8 cellular contexts compared by ENCODE assay signal in genomic region chr10:21532694-21533576, GRCh38. TPM values are rescaled to one million over a fixed set of nuclear protein-coding genes. Genes with fewer than 3 reads are reported as not detected.
DNase-seq lines count a peak whose midpoint lies in the region; ATAC-seq and FAIRE-seq lines count a peak whose summit lies in the region.

No MANE protein-coding gene starts in this region.

- H3K4me3 ChIP-seq in iPS-18c (ENCODE audit: insufficient read depth, low read depth, low read length) (peak overlapping the region; percentile 69), subcutaneous abdominal adipose tissue (ENCODE audit: low read depth in 1 of 5, low read length in 5 of 5) (peak overlapping the region; percentile 66 to 86 (median 83))

- no peak for FAIRE-seq in urothelium cell line (lab: Jason Lieb, UNC)

- no peak for DNase-seq in activated T-cell treated with anti-CD3 and anti-CD28 coated beads, Interleukin-2, amount 50 U/mL, for 4 hours
- DNase-seq in activated T-cell treated with anti-CD3 and anti-CD28 coated beads for 4 hours (no peak), NCI-H446 (lab: John Stamatoyannopoulos, UW) (no peak), urothelium cell line (ENCODE audit: low spot score) (no peak)
- DNase-seq in activated CD4-positive, alpha-beta memory T cell treated with anti-CD3 and anti-CD28 coated beads, Interleukin-2, amount 10 ng/mL, durations not matched to agents 7 days and 5 days = no peak

- peaks cover 5 to 38% (median 30%) of the 10 kb centered on the region in 5 donors for H3K4me1 ChIP-seq in subcutaneous abdominal adipose tissue (ENCODE audit: control insufficient read depth in 5 of 5, insufficient read depth in 5 of 5, low read length in 5 of 5)

- no peak for ATAC-seq in activated T-cell treated with anti-CD3 and anti-CD28 coated beads, Interleukin-2, amount 50 U/mL, for 4 hours
- ATAC-seq in HG02938 (IDR thresholded peaks at IDR 0.05; ENCODE audit: unreplicated experiment) = peak; percentile 3

- peaks cover 23% of the 10 kb centered on the region for H3K4me1 Mint-ChIP-seq in activated T-cell treated with anti-CD3 and anti-CD28 coated beads, Interleukin-2, amount 50 U/mL, for 4 hours (ENCODE audit: low read depth)
- peaks cover 28% of the 10 kb centered on the region for H3K4me1 Mint-ChIP-seq in activated CD4-positive, alpha-beta memory T cell treated with anti-CD3 and anti-CD28 coated beads, Interleukin-2, amount 10 ng/mL, durations not matched to agents 7 days and 5 days

- CTCF ChIA-PET in activated CD4-positive, alpha-beta memory T cell treated with anti-CD3 and anti-CD28 coated beads, Interleukin-2, amount 10 ng/mL, durations not matched to agents 7 days and 5 days (lab: Charles Lee) = interaction anchor here (0.7 to 2.0 kb wide), 5 partner anchors 12 to 201 kb away, joined by 3 to 6 read pairs (median 4); no protein-coding TSS in a partner anchor

- peak overlapping the region; percentile 91 for H3K27ac Mint-ChIP-seq in activated CD4-positive, alpha-beta memory T cell treated with anti-CD3 and anti-CD28 coated beads, Interleukin-2, amount 10 ng/mL, durations not matched to agents 7 days and 5 days

- H3K9me3 ChIP-seq in iPS-18c (ENCODE audit: control insufficient read depth, insufficient read depth, low read length) = no peaks in the 10 kb centered on the region
- H3K9me3 ChIP-seq in subcutaneous abdominal adipose tissue (ENCODE audit: control insufficient read depth in 5 of 5, low read length in 5 of 5) = no peaks in the 10 kb centered on the region

- H3K36me3 Mint-ChIP-seq in activated T-cell treated with anti-CD3 and anti-CD28 coated beads, Interleukin-2, amount 50 U/mL, for 4 hours (ENCODE audit: insufficient read depth) = no peaks in the 10 kb centered on the region
- H3K36me3 Mint-ChIP-seq in activated CD4-positive, alpha-beta memory T cell treated with anti-CD3 and anti-CD28 coated beads, Interleukin-2, amount 10 ng/mL, durations not matched to agents 7 days and 5 days (ENCODE audit: low read depth) = peaks cover 10% of the 10 kb centered on the region

- peak overlapping the region; percentile 95 for H3K27ac ChIP-seq in subcutaneous abdominal adipose tissue (ENCODE audit: low read depth, low read length)

- H3K27me3 Mint-ChIP-seq in activated T-cell treated with anti-CD3 and anti-CD28 coated beads, Interleukin-2, amount 50 U/mL, for 4 hours (ENCODE audit: low read depth) = no peaks in the 10 kb centered on the region
- peaks cover 12% of the 10 kb centered on the region for H3K27me3 Mint-ChIP-seq in activated CD4-positive, alpha-beta memory T cell treated with anti-CD3 and anti-CD28 coated beads, Interleukin-2, amount 10 ng/mL, durations not matched to agents 7 days and 5 days

- POLR2A ChIA-PET in activated CD4-positive, alpha-beta memory T cell treated with anti-CD3 and anti-CD28 coated beads, Interleukin-2, amount 10 ng/mL, durations not matched to agents 7 days and 5 days (lab: Charles Lee) = interaction anchor here (0.8 to 1.6 kb wide), 11 partner anchors 7 to 807 kb away, joined by 3 to 6 read pairs (median 3); partner anchors contain the start of genes COMMD3 and SKIDA1

- H3K9ac ChIP-seq in subcutaneous abdominal adipose tissue (ENCODE audit: low read length in 5 of 5) = peak overlapping the region; percentile 79 to 88 (median 88)

- H3K9me3 Mint-ChIP-seq in activated T-cell treated with anti-CD3 and anti-CD28 coated beads, Interleukin-2, amount 50 U/mL, for 4 hours = no peaks in the 10 kb centered on the region
- H3K9me3 Mint-ChIP-seq in activated CD4-positive, alpha-beta memory T cell treated with anti-CD3 and anti-CD28 coated beads, Interleukin-2, amount 10 ng/mL, durations not matched to agents 7 days and 5 days = no peaks in the 10 kb centered on the region

- H3K27me3 ChIP-seq in subcutaneous abdominal adipose tissue (ENCODE audit: control insufficient read depth in 5 of 5, insufficient read depth in 4 of 5, low read length in 5 of 5) = no peaks in the 10 kb centered on the region

- H3K36me3 ChIP-seq in subcutaneous abdominal adipose tissue (ENCODE audit: control insufficient read depth in 5 of 5, insufficient read depth in 5 of 5, low read length in 5 of 5) = peaks cover 0 to 9% (median 2%) of the 10 kb centered on the region in 5 donors

- H3K4me3 Mint-ChIP-seq in activated T-cell treated with anti-CD3 and anti-CD28 coated beads, Interleukin-2, amount 50 U/mL, for 4 hours = peak overlapping the region; percentile 90
- peak overlapping the region; percentile 88 for H3K4me3 Mint-ChIP-seq in activated CD4-positive, alpha-beta memory T cell treated with anti-CD3 and anti-CD28 coated beads, Interleukin-2, amount 10 ng/mL, durations not matched to agents 7 days and 5 days

RNA-seq across cellular contexts. Expression of gene MLLT10, which starts 1.1 kb away (rescaled TPM):
- total RNA-seq in activated T-cell treated with anti-CD3 and anti-CD28 coated beads, Interleukin-2, amount 50 U/mL, for 4 hours = 10 to 100 TPM; 28.6 to 30.6 (median 29.4) TPM
- 10 to 100 TPM; 43.0 to 49.9 TPM for total RNA-seq in activated CD4-positive, alpha-beta memory T cell treated with anti-CD3 and anti-CD28 coated beads, Interleukin-2, amount 10 ng/mL, durations not matched to agents 7 days and 5 days

RNA-seq across cellular contexts. Expression of gene SKIDA1, which starts 7.5 kb away (rescaled TPM):
- total RNA-seq in activated T-cell treated with anti-CD3 and anti-CD28 coated beads, Interleukin-2, amount 50 U/mL, for 4 hours = not detected
- under 1 TPM; 0.25 to 0.38 TPM for total RNA-seq in activated CD4-positive, alpha-beta memory T cell treated with anti-CD3 and anti-CD28 coated beads, Interleukin-2, amount 10 ng/mL, durations not matched to agents 7 days and 5 days
